Comparison of ENCODE assay signal across 9 cellular contexts in the genomic region with DNA sequence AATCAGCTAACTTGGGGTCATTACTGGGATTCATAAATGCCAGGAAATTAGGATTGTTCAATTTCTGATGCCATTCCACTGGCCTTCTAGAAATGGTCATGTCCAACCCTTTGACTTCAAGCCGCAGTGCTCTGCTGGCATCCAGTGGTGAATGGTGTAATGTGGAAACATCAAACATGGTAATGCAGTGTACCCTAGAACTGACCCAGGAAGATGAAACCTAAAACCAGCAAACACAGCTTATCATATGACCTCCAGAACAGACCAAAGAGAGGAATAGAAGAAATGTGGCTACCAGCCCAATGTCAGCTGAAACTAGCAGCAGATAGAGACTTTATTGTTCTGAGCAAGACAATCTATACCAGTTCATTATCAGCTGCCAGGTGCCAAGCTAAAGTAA. TPM values are rescaled to one million over a fixed set of nuclear protein-coding genes. Genes with fewer than 3 reads are reported as not detected.
A peak's percentile ranks its signal among the peaks of the same experiment; 100 is the strongest.
DNase-seq lines count a peak whose midpoint lies in the region; ATAC-seq and TF ChIP-seq lines count a peak whose summit lies in the region.
"Had no signal": no experiment of that assay in that cellular context is flagged by ENCODE, and none has a peak within 500 bp of the region (broad histone marks: within the 10 kb centered on the region; RNA-seq: fewer than 3 reads in every experiment).

No MANE protein-coding gene starts in this region.

- intact Hi-C loops in HCT116 (cut with micrococcal nuclease) (loop anchor here (2.0 to 10.0 kb wide), 4 partner anchors 78 to 375 kb away; no protein-coding TSS in a partner anchor), right lobe of liver (cut with DNase I) (loop anchor here (10.0 kb wide), 3 partner anchors 145 to 235 kb away; no protein-coding TSS in a partner anchor)

- H3K79me2 ChIP-seq in HCT116 (ENCODE audit: insufficient read depth, low read length): no peaks in the 10 kb centered on the region

- POLR2A ChIA-PET in HCT116 (lab: Charles Lee): interaction anchor here (1.1 kb wide), 1 partner anchor 154 kb away, joined by 3 read pairs; no protein-coding TSS in a partner anchor

- H3K27me3 ChIP-seq in HCT116 (ENCODE audit: insufficient read depth, low read length) (no peaks in the 10 kb centered on the region), adipocyte (replicated peaks; ENCODE audit: control insufficient read depth, insufficient read depth, low read length) (no peaks in the 10 kb centered on the region), right lobe of liver (no peaks in the 10 kb centered on the region)

- H3K27ac ChIP-seq in HCT116 (ENCODE audit: low read depth, low read length) (no peak overlapping the region), right lobe of liver (peak overlapping the region in 2 of 3 donors; percentile 53 to 69)

- CTCF ChIA-PET in HCT116 (lab: Charles Lee): interaction anchor here (0.8 to 2.4 kb wide), 8 partner anchors 9 to 243 kb away, joined by 3 to 11 read pairs (median 6); a partner anchor contains a TSS

- 8% methylated on average over 1 of the region's 1 CpG for WGBS in right lobe of liver (ENCODE audit: insufficient coverage, low coverage, low lambda C conversion rate, missing lambda C conversion rate)

- H3K4me3 ChIP-seq in HCT116 (replicated peaks in 1 of 2; ENCODE audit: low read depth in 1 of 2, low read length in 2 of 2): no peak overlapping the region
- no peak overlapping the region for H3K4me3 ChIP-seq in adipocyte (ENCODE audit: low read length)
- H3K4me3 ChIP-seq in right lobe of liver: no peak overlapping the region

- peak; percentile 15 for DNase-seq in COLO668 (lab: John Stamatoyannopoulos, UW; ENCODE audit: unreplicated experiment)
- DNase-seq in HCT116 (ENCODE audit: low read depth, low spot score): no peak
- peak; percentile 8 for DNase-seq in adipocyte (ENCODE audit: low read depth)
- peak; percentile 37 to 78 (median 66) for DNase-seq in right lobe of liver
- DNase-seq in EL: no peak
- no peak for DNase-seq in activated effector memory CD4-positive, alpha-beta T cell treated with Interleukin-2 at 50 U/mL for 16 hours
- DNase-seq in AG20443 (ENCODE audit: low spot score): no peak
- DNase-seq: activated CD4-positive, alpha-beta T cell treated with anti-CD3 and anti-CD28 coated beads for 48 hours had no signal

- H3K9me3 ChIP-seq in HCT116 (ENCODE audit: control insufficient read depth in 1 of 2, insufficient read depth in 1 of 2, low read depth in 1 of 2, low read length in 2 of 2) (no peaks in the 10 kb centered on the region), adipocyte (ENCODE audit: control insufficient read depth, low read length) (no peaks in the 10 kb centered on the region), right lobe of liver (no peaks in the 10 kb centered on the region)

- RAD21 ChIA-PET in HCT116 (lab: Charles Lee; ENCODE audit: low non-redundant PET in 1 of 2, low total read pairs in 2 of 2, uncharacterized antibody in 2 of 2, unreplicated experiment in 2 of 2): interaction anchor here in 1 of 2 experiments (1.3 kb wide), 1 partner anchor 154 kb away, joined by 6 read pairs; no protein-coding TSS in a partner anchor

- TF ChIP-seq POLR2A in HCT116 (IDR thresholded peaks at IDR 0.05; ENCODE audit: borderline replicate concordance, extremely low read depth, insufficient read depth, insufficient read length) (no peak), right lobe of liver (IDR thresholded peaks at IDR 0.05) (no peak)

- peak; percentile 35 for TF ChIP-seq RAD21 in HCT116 (IDR thresholded peaks at IDR 0.05; ENCODE audit: low read depth)

- ATAC-seq in HCT116: no peak
- peak; percentile 87 to 95 (median 92) for ATAC-seq in right lobe of liver
- no peak for ATAC-seq in HG02852 (IDR thresholded peaks at IDR 0.05; ENCODE audit: unreplicated experiment)

- H3K4me1 ChIP-seq in HCT116 (ENCODE audit: control insufficient read depth in 1 of 2, insufficient read depth in 2 of 2, low read length in 2 of 2) (peaks cover 2 to 7% of the 10 kb centered on the region in 2 experiments; a peak in 2 of 4 replicates), adipocyte (ENCODE audit: control insufficient read depth, insufficient read depth, low read length) (peaks cover 14% of the 10 kb centered on the region), right lobe of liver (peaks cover 0 to 19% (median 4%) of the 10 kb centered on the region in 4 donors)

- no peak overlapping the region for H3K9ac ChIP-seq in HCT116 (ENCODE audit: low read length)
- no peak overlapping the region for H3K9ac ChIP-seq in adipocyte (ENCODE audit: low read length)

- TF ChIP-seq CTCF in HCT116 (IDR thresholded peaks at IDR 0.05 in 2 of 3, conservative IDR thresholded peaks at IDR 0.05 in 1 of 3; ENCODE audit: borderline replicate concordance in 1 of 3, insufficient read depth in 1 of 3, low read depth in 2 of 3, low read length in 2 of 3): no peak
- peak; percentile 18 to 61 (median 38) for TF ChIP-seq CTCF in right lobe of liver (IDR thresholded peaks at IDR 0.05)

- H2AFZ ChIP-seq in HCT116 (ENCODE audit: low read depth, low read length, poor library complexity, severe bottlenecking): peak overlapping the region; percentile 94

- no TSS peak for BruUV-seq in HCT116 (replicated peaks; lab: Mats Ljungman, UMichigan)

- H3K9me2 ChIP-seq in HCT116 (ENCODE audit: insufficient read depth): no peaks in the 10 kb centered on the region

- H3K36me3 ChIP-seq in HCT116 (ENCODE audit: control insufficient read depth in 1 of 2, insufficient read depth in 2 of 2, low read length in 2 of 2) (no peaks in the 10 kb centered on the region), adipocyte (ENCODE audit: control insufficient read depth, insufficient read depth, low read length, severe bottlenecking) (no peaks in the 10 kb centered on the region), right lobe of liver (no peaks in the 10 kb centered on the region)

- H4K20me1 ChIP-seq in HCT116 (ENCODE audit: insufficient read depth): no peaks in the 10 kb centered on the region

- no peak overlapping the region for H3K4me2 ChIP-seq in HCT116 (ENCODE audit: low read length)

TF ChIP-seq in HCT116, 20 proteins besides CTCF, POLR2A, EP300 and RAD21:
- TF ChIP-seq CBX3 (IDR thresholded peaks at IDR 0.05; ENCODE audit: low read depth) (no peak), JUND (IDR thresholded peaks at IDR 0.05) (no peak), ELF1 (IDR thresholded peaks at IDR 0.05; ENCODE audit: borderline replicate concordance, low read depth) (no peak), TCF7L2 (IDR thresholded peaks at IDR 0.05; ENCODE audit: borderline replicate concordance, extremely low read depth, insufficient read depth, insufficient read length) (no peak), EGR1 (IDR thresholded peaks at IDR 0.05; ENCODE audit: low read depth) (no peak), FOSL1 (IDR thresholded peaks at IDR 0.05; ENCODE audit: low read depth) (no peak)
- TF ChIP-seq, protein P1, sequence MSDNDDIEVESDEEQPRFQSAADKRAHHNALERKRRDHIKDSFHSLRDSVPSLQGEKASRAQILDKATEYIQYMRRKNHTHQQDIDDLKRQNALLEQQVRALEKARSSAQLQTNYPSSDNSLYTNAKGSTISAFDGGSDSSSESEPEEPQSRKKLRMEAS (IDR thresholded peaks at IDR 0.05): no peak
- TF ChIP-seq, protein P2, sequence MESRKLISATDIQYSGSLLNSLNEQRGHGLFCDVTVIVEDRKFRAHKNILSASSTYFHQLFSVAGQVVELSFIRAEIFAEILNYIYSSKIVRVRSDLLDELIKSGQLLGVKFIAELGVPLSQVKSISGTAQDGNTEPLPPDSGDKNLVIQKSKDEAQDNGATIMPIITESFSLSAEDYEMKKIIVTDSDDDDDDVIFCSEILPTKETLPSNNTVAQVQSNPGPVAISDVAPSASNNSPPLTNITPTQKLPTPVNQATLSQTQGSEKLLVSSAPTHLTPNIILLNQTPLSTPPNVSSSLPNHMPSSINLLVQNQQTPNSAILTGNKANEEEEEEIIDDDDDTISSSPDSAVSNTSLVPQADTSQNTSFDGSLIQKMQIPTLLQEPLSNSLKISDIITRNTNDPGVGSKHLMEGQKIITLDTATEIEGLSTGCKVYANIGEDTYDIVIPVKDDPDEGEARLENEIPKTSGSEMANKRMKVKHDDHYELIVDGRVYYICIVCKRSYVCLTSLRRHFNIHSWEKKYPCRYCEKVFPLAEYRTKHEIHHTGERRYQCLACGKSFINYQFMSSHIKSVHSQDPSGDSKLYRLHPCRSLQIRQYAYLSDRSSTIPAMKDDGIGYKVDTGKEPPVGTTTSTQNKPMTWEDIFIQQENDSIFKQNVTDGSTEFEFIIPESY (IDR thresholded peaks at IDR 0.05; ENCODE audit: extremely low read depth, insufficient replicate concordance, low read length): no peak

RNA-seq across cellular contexts. Expression of a gene that starts 13.8 kb away (rescaled TPM):
- total RNA-seq in HCT116 (2021; ENCODE audit: unreplicated experiment) (not detected), right lobe of liver (100 to 1,000 TPM in 2 of 6 experiments, 10 to 100 TPM in 1, 1 to 10 TPM in 1, under 1 TPM in 1, not detected in 1; 0.18 to 128 (median 62.8) TPM)
- polyA plus RNA-seq in HCT116 (2012): not detected in 2 replicates

Comparison
In these comparisons a context has a peak if more than half of its experiments do, and no peak if none do; other contexts are left out.
1. DNase-seq: peak in COLO668 (single experiment), adipocyte (single experiment) and right lobe of liver (3 of 3); none in HCT116 (single experiment), EL (single experiment), activated effector memory CD4-positive, alpha-beta T cell treated with Interleukin-2 at 50 U/mL for 16 hours (single experiment) and AG20443 (single experiment).
2. ATAC-seq: peak in right lobe of liver (4 of 4); none in HCT116 (single experiment) and HG02852 (single experiment).
3. CTCF ChIP-seq: peak in right lobe of liver (4 of 4); none in HCT116 (0 of 3).